ENCODE assay signal across 20 cellular contexts in the genomic region with DNA sequence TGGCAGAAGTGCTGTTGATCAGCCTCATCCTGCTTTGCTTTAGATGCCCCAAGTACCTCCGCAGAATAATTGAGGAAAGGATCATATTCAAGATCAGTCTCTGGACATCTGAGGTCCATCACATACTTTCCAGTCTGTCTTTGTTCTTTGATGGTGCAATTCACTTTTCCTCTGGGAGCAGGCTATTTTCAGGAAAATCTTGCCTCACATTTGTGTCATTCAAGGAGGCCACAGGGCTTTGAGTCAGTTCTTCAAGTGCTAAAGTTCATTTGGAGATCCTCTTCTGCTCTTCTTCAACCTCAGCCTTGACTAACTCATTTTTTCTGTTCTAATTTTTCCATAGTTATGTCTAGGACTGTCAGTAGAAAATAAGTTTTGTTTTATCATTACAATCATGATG. TPM values are rescaled to one million over a fixed set of nuclear protein-coding genes. Genes with fewer than 3 reads are reported as not detected.
DNase-seq lines count a peak whose midpoint lies in the region; ATAC-seq and TF ChIP-seq lines count a peak whose summit lies in the region.
"Had no signal": no experiment of that assay in that cellular context is flagged by ENCODE, and none has a peak within 500 bp of the region (broad histone marks: within the 10 kb centered on the region; RNA-seq: fewer than 3 reads in every experiment).

No MANE protein-coding gene starts in this region.

- intact Hi-C loops in sciatic nerve (cut with DNase I) = loop anchor here (10.0 kb wide), 1 partner anchor 244 kb away; no protein-coding TSS in a partner anchor

- TF ChIP-seq CTCF in AG10803 (conservative IDR thresholded peaks at IDR 0.05; ENCODE audit: low read length) (no peak), fibroblast of pulmonary artery (IDR thresholded peaks at IDR 0.05; ENCODE audit: low read length, missing control alignments) (no peak), chondrocyte (IDR thresholded peaks at IDR 0.05) (no peak)

- no peak overlapping the region for H3K27ac Mint-ChIP-seq in chondrocyte (ENCODE audit: unreplicated experiment)

- DNase-seq in AG10803 (ENCODE audit: low read depth) (peak; percentile 3), LHCN-M2 (ENCODE audit: low read depth) (peak; percentile 6), fibroblast of pulmonary artery (ENCODE audit: low read depth) (peak; percentile 15), sciatic nerve (ENCODE audit: low spot score) (no peak), NCI-H524 treated with DMSO at 0.1 percent for 48 hours (lab: John Stamatoyannopoulos, UW) (no peak), chondrocyte (ENCODE audit: low spot score) (no peak)
- DNase-seq in stimulated activated CD4-positive, alpha-beta T cell treated with anti-CD3 and anti-CD28 coated beads, Interleukin-4, amount 100 ng/mL, for 1 hour = no peak
- DNase-seq: BE2C; EL; GF-D8; NCI-H1694; NCI-H2081; NCI-H774; NK-92 treated with Interleukin-12 subunit alpha and Interleukin-12 subunit beta, amount 100 ng/mL, for 24 hours; SIG-M5; SK-N-SH had no signal

- ATAC-seq in sciatic nerve (peak; percentile 83), HG03442 (IDR thresholded peaks at IDR 0.05; ENCODE audit: unreplicated experiment) (no peak)

- H3K4me3 Mint-ChIP-seq in chondrocyte (ENCODE audit: unreplicated experiment) = no peak overlapping the region

- H3K4me1 Mint-ChIP-seq in chondrocyte (ENCODE audit: low read depth) = peaks cover 8% of the 10 kb centered on the region

- H3K36me3 Mint-ChIP-seq in chondrocyte (ENCODE audit: low read depth) = no peaks in the 10 kb centered on the region

- H3K9me3 Mint-ChIP-seq in chondrocyte (ENCODE audit: low read depth) = no peaks in the 10 kb centered on the region

- peaks cover 9% of the 10 kb centered on the region for H3K27me3 Mint-ChIP-seq in chondrocyte (ENCODE audit: low read depth)

- no peak overlapping the region for H3K4me3 ChIP-seq in AG10803 (ENCODE audit: low read length)
- H3K4me3 ChIP-seq in fibroblast of pulmonary artery (replicated peaks; ENCODE audit: low read depth, low read length) = no peak overlapping the region
- H3K4me3 ChIP-seq: HAP-1 had no signal

RNA-seq across cellular contexts. Expression of a gene that starts 18.6 kb away (rescaled TPM):
- total RNA-seq in LHCN-M2 (2014; rRNA removed) = not detected in 2 replicates
- polyA plus RNA-seq in LHCN-M2 (2012) = not detected
- 0.49 TPM for total RNA-seq in sciatic nerve
- total RNA-seq in chondrocyte = not detected in 3 replicates
- total RNA-seq: HT1080, NCI-H460 had no signal
- polyA plus RNA-seq: SK-N-SH had no signal

Comparison
In these comparisons a context has a peak if more than half of its experiments do, and no peak if none do; other contexts are left out.
1. DNase-seq: peak in AG10803 (single experiment), LHCN-M2 (single experiment) and fibroblast of pulmonary artery (single experiment); none in sciatic nerve (single experiment), stimulated activated CD4-positive, alpha-beta T cell treated with anti-CD3 and anti-CD28 coated beads, Interleukin-4, amount 100 ng/mL, for 1 hour (single experiment), NCI-H524 treated with DMSO at 0.1 percent for 48 hours (single experiment) and chondrocyte (single experiment).